ENCODE assay signal across 9 cellular contexts in genomic region chr7:8295638-8296361, GRCh38. TPM values are rescaled to one million over a fixed set of nuclear protein-coding genes. Genes with fewer than 3 reads are reported as not detected.
DNase-seq lines count a peak whose midpoint lies in the region; ATAC-seq and TF ChIP-seq lines count a peak whose summit lies in the region.
"Had no signal": no experiment of that assay in that cellular context is flagged by ENCODE, and none has a peak within 500 bp of the region (broad histone marks: within the 10 kb centered on the region; RNA-seq: fewer than 3 reads in every experiment).

No MANE protein-coding gene starts in this region.

- no peak overlapping the region for H3K4me3 ChIP-seq in gastroesophageal sphincter
- H3K4me3 ChIP-seq in osteoblast (ENCODE audit: insufficient read depth, low read length), result no peak overlapping the region
- H3K4me3 ChIP-seq: BLaER1 treated with 17β-estradiol and CSF1 and Interleukin-3, amounts not matched to agents 10 nM and 100 nM had no signal

- CTCF ChIA-PET in activated CD4-positive, alpha-beta T cell treated with anti-CD3 and anti-CD28 coated beads for 36 hours (lab: Charles Lee), result interaction anchor here (0.6 to 3.3 kb wide), 38 partner anchors 9 to 1196 kb away, joined by 3 to 21 read pairs (median 4); partner anchors contain the start of gene ICA1
- CTCF ChIA-PET in activated CD8-positive, alpha-beta T cell treated with anti-CD3 and anti-CD28 coated beads, Interleukin-2, amount 10 ng/mL, durations not matched to agents 7 days and 5 days (lab: Charles Lee), result interaction anchor here (0.5 to 2.7 kb wide), 34 partner anchors 10 to 1199 kb away, joined by 3 to 20 read pairs (median 3); partner anchors contain the start of gene UMAD1

- ATAC-seq in activated CD4-positive, alpha-beta T cell treated with anti-CD3 and anti-CD28 coated beads for 36 hours, result peak; percentile 80
- ATAC-seq in GM21515 (IDR thresholded peaks at IDR 0.05; ENCODE audit: unreplicated experiment), result peak; percentile 98
- ATAC-seq in activated CD8-positive, alpha-beta T cell treated with anti-CD3 and anti-CD28 coated beads, Interleukin-2, amount 10 ng/mL, durations not matched to agents 7 days and 5 days, result peak; percentile 76
- ATAC-seq in gastroesophageal sphincter, result peak; percentile 57

- no peaks in the 10 kb centered on the region for H3K9me3 ChIP-seq in gastroesophageal sphincter
- H3K9me3 ChIP-seq in osteoblast (ENCODE audit: low read depth, low read length), result no peaks in the 10 kb centered on the region
- H3K9me3 ChIP-seq: BLaER1 treated with 17β-estradiol and CSF1 and Interleukin-3, amounts not matched to agents 10 nM and 100 nM had no signal

- TF ChIP-seq CTCF in gastroesophageal sphincter (IDR thresholded peaks at IDR 0.05), result peak; percentile 26 to 67 (median 58)
- peak; percentile 82 for TF ChIP-seq CTCF in osteoblast (IDR thresholded peaks at IDR 0.05; ENCODE audit: extremely low read depth, low read depth, low read length)

- intact Hi-C loops in activated CD4-positive, alpha-beta T cell treated with anti-CD3 and anti-CD28 coated beads for 36 hours (cut with DNase I, micrococcal nuclease), result loop anchor here in 1 of 2 experiments (2.0 to 10.0 kb wide), 5 partner anchors 79 to 1331 kb away; no protein-coding TSS in a partner anchor

- H2AFZ ChIP-seq in osteoblast (ENCODE audit: low read length), result peak overlapping the region; percentile 36

- no peak overlapping the region for H3K27ac ChIP-seq in gastroesophageal sphincter
- H3K27ac ChIP-seq in osteoblast (ENCODE audit: low read depth, low read length), result no peak overlapping the region
- H3K27ac ChIP-seq: BLaER1 treated with 17β-estradiol and CSF1 and Interleukin-3, amounts not matched to agents 10 nM and 100 nM had no signal

- peak; percentile 25 for DNase-seq in activated CD4-positive, alpha-beta T cell treated with anti-CD3 and anti-CD28 coated beads for 36 hours
- no peak for DNase-seq in activated CD4-positive, alpha-beta T cell treated with anti-CD3 and anti-CD28 coated beads, Interleukin-2, amount 50 U/mL, for 4 hours
- DNase-seq in HK-2 (ENCODE audit: unreplicated experiment) (peak; percentile 14), NCI-H526 (lab: John Stamatoyannopoulos, UW) (peak; percentile 84 to 94), osteoblast (ENCODE audit: insufficient read length, low spot score, missing footprints) (peak; percentile 87)
- peak; percentile 56 for DNase-seq in activated CD8-positive, alpha-beta T cell treated with anti-CD3 and anti-CD28 coated beads, Interleukin-2, amount 10 ng/mL, durations not matched to agents 7 days and 5 days

- no peaks in the 10 kb centered on the region for H3K79me2 ChIP-seq in osteoblast (ENCODE audit: insufficient read depth, low read length)

- WGBS in gastroesophageal sphincter (ENCODE audit: low coverage in 1 of 2), 2 donors, result 40 to 41% methylated on average over 6 of the region's 6 CpGs

- no peak for TF ChIP-seq EP300 in gastroesophageal sphincter (IDR thresholded peaks at IDR 0.05)

- H3K4me1 Mint-ChIP-seq in activated CD4-positive, alpha-beta T cell treated with anti-CD3 and anti-CD28 coated beads for 36 hours, result peaks cover 2% of the 10 kb centered on the region
- H3K4me1 Mint-ChIP-seq in activated CD8-positive, alpha-beta T cell treated with anti-CD3 and anti-CD28 coated beads, Interleukin-2, amount 10 ng/mL, durations not matched to agents 7 days and 5 days (ENCODE audit: low read depth), result peaks cover 2% of the 10 kb centered on the region

- no peaks in the 10 kb centered on the region for H3K36me3 Mint-ChIP-seq in activated CD4-positive, alpha-beta T cell treated with anti-CD3 and anti-CD28 coated beads for 36 hours (ENCODE audit: low read depth)
- no peaks in the 10 kb centered on the region for H3K36me3 Mint-ChIP-seq in activated CD8-positive, alpha-beta T cell treated with anti-CD3 and anti-CD28 coated beads, Interleukin-2, amount 10 ng/mL, durations not matched to agents 7 days and 5 days (ENCODE audit: low read depth)

- H3K36me3 ChIP-seq in gastroesophageal sphincter, result no peaks in the 10 kb centered on the region
- no peaks in the 10 kb centered on the region for H3K36me3 ChIP-seq in osteoblast (ENCODE audit: insufficient read depth, low read length)
- H3K36me3 ChIP-seq: BLaER1 treated with 17β-estradiol and CSF1 and Interleukin-3, amounts not matched to agents 10 nM and 100 nM had no signal

- no peak for TF ChIP-seq POLR2A in gastroesophageal sphincter (IDR thresholded peaks at IDR 0.05)

- H3K4me1 ChIP-seq in gastroesophageal sphincter (no peaks in the 10 kb centered on the region), osteoblast (ENCODE audit: insufficient read depth, low read length) (no peaks in the 10 kb centered on the region)
- H3K4me1 ChIP-seq: BLaER1 treated with 17β-estradiol and CSF1 and Interleukin-3, amounts not matched to agents 10 nM and 100 nM had no signal

- peaks cover 10% of the 10 kb centered on the region for H3K27me3 Mint-ChIP-seq in activated CD4-positive, alpha-beta T cell treated with anti-CD3 and anti-CD28 coated beads for 36 hours
- peaks cover 10% of the 10 kb centered on the region for H3K27me3 Mint-ChIP-seq in activated CD8-positive, alpha-beta T cell treated with anti-CD3 and anti-CD28 coated beads, Interleukin-2, amount 10 ng/mL, durations not matched to agents 7 days and 5 days (ENCODE audit: low read depth)

- no peak overlapping the region for H3K4me3 Mint-ChIP-seq in activated CD4-positive, alpha-beta T cell treated with anti-CD3 and anti-CD28 coated beads for 36 hours
- H3K4me3 Mint-ChIP-seq in activated CD8-positive, alpha-beta T cell treated with anti-CD3 and anti-CD28 coated beads, Interleukin-2, amount 10 ng/mL, durations not matched to agents 7 days and 5 days, result no peak overlapping the region

- H3K27me3 ChIP-seq in gastroesophageal sphincter (no peaks in the 10 kb centered on the region), osteoblast (ENCODE audit: insufficient read depth, low read length) (no peaks in the 10 kb centered on the region)
- H3K27me3 ChIP-seq: BLaER1 treated with 17β-estradiol and CSF1 and Interleukin-3, amounts not matched to agents 10 nM and 100 nM had no signal

- POLR2A ChIA-PET in activated CD4-positive, alpha-beta T cell treated with anti-CD3 and anti-CD28 coated beads for 36 hours (lab: Charles Lee), result no interaction called here
- POLR2A ChIA-PET in activated CD8-positive, alpha-beta T cell treated with anti-CD3 and anti-CD28 coated beads, Interleukin-2, amount 10 ng/mL, durations not matched to agents 7 days and 5 days (lab: Charles Lee), result no interaction called here

- H3K27ac Mint-ChIP-seq in activated CD4-positive, alpha-beta T cell treated with anti-CD3 and anti-CD28 coated beads for 36 hours, result no peak overlapping the region
- no peak overlapping the region for H3K27ac Mint-ChIP-seq in activated CD8-positive, alpha-beta T cell treated with anti-CD3 and anti-CD28 coated beads, Interleukin-2, amount 10 ng/mL, durations not matched to agents 7 days and 5 days

- H3K9me3 Mint-ChIP-seq in activated CD4-positive, alpha-beta T cell treated with anti-CD3 and anti-CD28 coated beads for 36 hours (ENCODE audit: low read depth), result no peaks in the 10 kb centered on the region
- no peaks in the 10 kb centered on the region for H3K9me3 Mint-ChIP-seq in activated CD8-positive, alpha-beta T cell treated with anti-CD3 and anti-CD28 coated beads, Interleukin-2, amount 10 ng/mL, durations not matched to agents 7 days and 5 days (ENCODE audit: insufficient read depth)

- no peaks in the 10 kb centered on the region for H4K20me1 ChIP-seq in osteoblast (ENCODE audit: insufficient read depth, low read length)
- H4K20me1 ChIP-seq: BLaER1 treated with 17β-estradiol and CSF1 and Interleukin-3, amounts not matched to agents 10 nM and 100 nM had no signal

- no peak overlapping the region for H3K4me2 ChIP-seq in osteoblast (ENCODE audit: insufficient read depth, low read length)
- H3K4me2 ChIP-seq: BLaER1 treated with 17β-estradiol and CSF1 and Interleukin-3, amounts not matched to agents 10 nM and 100 nM had no signal

RNA-seq across cellular contexts. Expression of gene ICA1, which starts 33.8 kb away (rescaled TPM):
- total RNA-seq in activated CD4-positive, alpha-beta T cell treated with anti-CD3 and anti-CD28 coated beads for 36 hours, result 1 to 10 TPM in 1 of 2 experiments, under 1 TPM in 1; 0.57 to 1.0 TPM
- 1 to 10 TPM in 1 of 2 experiments, under 1 TPM in 1; 0.76 to 1.8 TPM for total RNA-seq in activated CD8-positive, alpha-beta T cell treated with anti-CD3 and anti-CD28 coated beads, Interleukin-2, amount 10 ng/mL, durations not matched to agents 7 days and 5 days
- total RNA-seq in gastroesophageal sphincter (10 to 100 TPM in 1 of 4 donors, 1 to 10 TPM in 3; 6.6 to 11.7 (median 8.2) TPM), osteoblast (1.2 and 2.2 TPM in 2 replicates)

Comparison
In these comparisons a context has a peak if more than half of its experiments do, and no peak if none do; other contexts are left out.
1. DNase-seq: peak in activated CD4-positive, alpha-beta T cell treated with anti-CD3 and anti-CD28 coated beads for 36 hours (single experiment), HK-2 (single experiment), NCI-H526 (2 of 2), activated CD8-positive, alpha-beta T cell treated with anti-CD3 and anti-CD28 coated beads, Interleukin-2, amount 10 ng/mL, durations not matched to agents 7 days and 5 days (single experiment) and osteoblast (single experiment); none in activated CD4-positive, alpha-beta T cell treated with anti-CD3 and anti-CD28 coated beads, Interleukin-2, amount 50 U/mL, for 4 hours (0 of 2).
2. Peak in every context shown above with its lines, with median percentiles within 50 percentile points of each other: ATAC-seq.